Comparison of ENCODE assay signal across 25 cellular contexts in genomic region chr12:104333692-104334255, GRCh38.
"Had no signal": no experiment of that assay in that cellular context is flagged by ENCODE, and none has a peak within 500 bp of the region (broad histone marks: within the 10 kb centered on the region; RNA-seq: fewer than 3 reads in every experiment).

No MANE protein-coding gene starts in this region.

- H3K36me3 ChIP-seq: prostate gland had no signal

- ATAC-seq: esophagus mucosa; foreskin keratinocyte; gastroesophageal sphincter; left lung; naive thymus-derived CD4-positive, alpha-beta T cell; stimulated activated memory B cell treated with anti-CD40 and anti-IgM and Interleukin-4, amounts not matched to agents 10 μg/mL and 1 μg/mL and 100 μg/mL, for 72 hours; stimulated activated naive CD8-positive, alpha-beta T cell treated with anti-CD3 and anti-CD28 coated beads, Interleukin-15, Interleukin-2, amounts not matched to agents 100 U/mL and 50 U/mL, for 24 hours had no signal

- H3K4me3 ChIP-seq: gastroesophageal sphincter, heart left ventricle, hepatocyte, left lung, neural progenitor cell, prostate gland, right atrium auricular region, sigmoid colon, testis, tibial artery had no signal

- DNase-seq: effector CD8-positive, alpha-beta T cell; foreskin keratinocyte; left cardiac atrium; left lung; mesendoderm; midbrain; naive thymus-derived CD4-positive, alpha-beta T cell; sigmoid colon; stimulated activated CD4-positive, alpha-beta T cell treated with anti-CD3 and anti-CD28 coated beads, Interleukin-4, amount 100 ng/mL, for 4 hours; stimulated activated naive CD8-positive, alpha-beta T cell treated with anti-CD3 and anti-CD28 coated beads, Interleukin-15, Interleukin-2, amounts not matched to agents 100 U/mL and 50 U/mL, for 24 hours; tibial artery had no signal

- H3K9me3 Mint-ChIP-seq: endodermal cell; naive thymus-derived CD4-positive, alpha-beta T cell; nephron; neural progenitor cell; stimulated activated memory B cell treated with anti-CD40 and anti-IgM and Interleukin-4, amounts not matched to agents 10 μg/mL and 1 μg/mL and 100 μg/mL, for 72 hours; type B pancreatic cell had no signal

- H3K4me1 ChIP-seq: foreskin keratinocyte, heart left ventricle, left lung, neural progenitor cell, prostate gland, right atrium auricular region, sigmoid colon, testis had no signal

- H3K4me2 ChIP-seq: hepatocyte, neural progenitor cell had no signal

- H3K4me1 Mint-ChIP-seq: endodermal cell; naive thymus-derived CD4-positive, alpha-beta T cell; nephron; neural progenitor cell; stimulated activated memory B cell treated with anti-CD40 and anti-IgM and Interleukin-4, amounts not matched to agents 10 μg/mL and 1 μg/mL and 100 μg/mL, for 72 hours had no signal

- H3K4me3 Mint-ChIP-seq: endodermal cell; naive thymus-derived CD4-positive, alpha-beta T cell; nephron; neural progenitor cell; stimulated activated memory B cell treated with anti-CD40 and anti-IgM and Interleukin-4, amounts not matched to agents 10 μg/mL and 1 μg/mL and 100 μg/mL, for 72 hours; type B pancreatic cell had no signal

- H3K27me3 Mint-ChIP-seq: naive thymus-derived CD4-positive, alpha-beta T cell; stimulated activated memory B cell treated with anti-CD40 and anti-IgM and Interleukin-4, amounts not matched to agents 10 μg/mL and 1 μg/mL and 100 μg/mL, for 72 hours; type B pancreatic cell had no signal

- H2AFZ ChIP-seq: hepatocyte, neural progenitor cell had no signal

- FAIRE-seq: colon had no signal

- H3K27ac Mint-ChIP-seq: endodermal cell; naive thymus-derived CD4-positive, alpha-beta T cell; nephron; neural progenitor cell; stimulated activated memory B cell treated with anti-CD40 and anti-IgM and Interleukin-4, amounts not matched to agents 10 μg/mL and 1 μg/mL and 100 μg/mL, for 72 hours; type B pancreatic cell had no signal

- H3K27ac ChIP-seq: epithelial cell of prostate, foreskin keratinocyte, gastroesophageal sphincter, heart left ventricle, hepatocyte, left lung, neural progenitor cell, prostate gland, right atrium auricular region, testis, tibial artery had no signal

- H3K79me2 ChIP-seq: hepatocyte had no signal

- H3K9me3 ChIP-seq: gastroesophageal sphincter, heart left ventricle, left lung, prostate gland, right atrium auricular region, sigmoid colon, testis, tibial artery had no signal

- H3K27me3 ChIP-seq: foreskin keratinocyte, gastroesophageal sphincter, heart left ventricle, hepatocyte, left lung, neural progenitor cell, right atrium auricular region, sigmoid colon, testis, tibial artery had no signal

- H3K9ac ChIP-seq: neural progenitor cell had no signal
